8 cellular contexts compared by ENCODE assay signal in the genomic region with DNA sequence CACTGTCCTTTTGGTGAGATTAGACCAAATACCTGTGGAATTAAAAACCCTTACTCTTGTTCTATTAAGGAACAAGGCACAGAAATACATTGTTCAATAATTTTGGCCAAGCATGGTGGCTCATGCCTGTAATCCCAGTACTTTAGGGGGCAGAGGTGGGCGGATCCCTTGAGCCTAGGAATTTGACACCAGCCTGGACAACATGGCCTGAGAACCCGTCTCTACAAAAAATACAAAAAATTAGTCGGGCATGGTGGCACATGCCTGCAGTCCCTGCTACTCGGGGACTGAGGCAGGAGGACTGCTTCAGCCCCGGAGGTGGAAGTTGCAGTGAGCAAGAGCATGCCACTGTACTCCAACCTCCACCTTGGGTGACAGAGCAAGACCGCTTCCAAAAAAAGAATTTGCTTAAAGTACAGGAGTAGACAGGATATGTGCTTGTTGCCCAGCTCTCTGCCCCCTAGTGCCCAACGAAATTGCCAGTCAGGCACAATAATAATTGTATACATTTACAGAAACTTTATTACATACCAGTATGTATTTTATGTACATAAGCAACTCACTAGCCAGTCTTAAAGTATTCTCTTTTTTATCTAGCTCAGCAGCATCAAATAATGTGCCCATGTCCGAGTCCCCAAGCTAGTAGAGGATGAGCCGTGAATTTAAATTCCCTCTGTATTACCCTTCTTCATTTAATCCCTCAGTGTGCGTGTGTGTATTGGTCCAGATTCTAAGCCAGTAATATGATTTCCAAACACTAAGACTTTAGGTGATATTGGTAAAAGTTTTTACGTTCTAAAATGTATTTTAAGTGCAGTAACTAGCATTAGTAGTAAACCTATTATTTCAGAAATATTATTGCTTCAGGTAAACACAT. TPM values are rescaled to one million over a fixed set of nuclear protein-coding genes. Genes with fewer than 3 reads are reported as not detected.
DNase-seq lines count a peak whose midpoint lies in the region; ATAC-seq and TF ChIP-seq lines count a peak whose summit lies in the region.

No MANE protein-coding gene starts in this region.

- TF ChIP-seq POLR2A in gastrocnemius medialis (IDR thresholded peaks at IDR 0.05) = no peak

- peak overlapping the region; percentile 89 for H3K27ac Mint-ChIP-seq in HFFc6
- peak overlapping the region; percentile 95 for H3K27ac Mint-ChIP-seq in activated CD4-positive, alpha-beta memory T cell treated with anti-CD3 and anti-CD28 coated beads for 36 hours

- no peaks in the 10 kb centered on the region for H3K9me3 ChIP-seq in gastrocnemius medialis

- H3K27ac ChIP-seq in gastrocnemius medialis = peak overlapping the region; percentile 98 to 100 (median 98)

- ATAC-seq in gastrocnemius medialis = no peak

- intact Hi-C loops in activated CD4-positive, alpha-beta memory T cell treated with anti-CD3 and anti-CD28 coated beads for 36 hours (cut with micrococcal nuclease) = loop anchor here (2.0 to 5.0 kb wide), 2 partner anchors 63 to 67 kb away; partner anchors contain the start of genes ERI2 and REXO5
- intact Hi-C loops in gastrocnemius medialis (cut with DNase I; ENCODE audit: low total_unique reads) = loop anchor here (5.0 kb wide), 1 partner anchor 162 kb away; the partner anchor contains the start of genes DCUN1D3 and LYRM1

- no peaks in the 10 kb centered on the region for H3K9me3 Mint-ChIP-seq in HFFc6
- no peaks in the 10 kb centered on the region for H3K9me3 Mint-ChIP-seq in activated CD4-positive, alpha-beta memory T cell treated with anti-CD3 and anti-CD28 coated beads for 36 hours

- peak overlapping the region; percentile 100 for H3K4me3 ChIP-seq in BJ (ENCODE audit: low read depth, low read length)
- H3K4me3 ChIP-seq in gastrocnemius medialis = peak overlapping the region; percentile 97 to 100 (median 99)

- peaks cover 8% of the 10 kb centered on the region for H3K4me1 Mint-ChIP-seq in HFFc6 (ENCODE audit: low read depth)
- H3K4me1 Mint-ChIP-seq in activated CD4-positive, alpha-beta memory T cell treated with anti-CD3 and anti-CD28 coated beads for 36 hours (ENCODE audit: low read depth) = peaks cover 35% of the 10 kb centered on the region

- POLR2A ChIA-PET in BJ (lab: Charles Lee) = no interaction called here
- POLR2A ChIA-PET in activated CD4-positive, alpha-beta memory T cell treated with anti-CD3 and anti-CD28 coated beads for 36 hours (lab: Charles Lee) = interaction anchor here (0.6 to 2.0 kb wide), 3 partner anchors 7 to 163 kb away, joined by 3 to 9 read pairs (median 3); partner anchors contain the start of genes DCUN1D3 and LYRM1

- CTCF ChIA-PET in BJ (lab: Yijun Ruan, JAX) = interaction anchor here (0.7 to 1.0 kb wide), 2 partner anchors 15 to 35 kb away, joined by 3 read pairs; no protein-coding TSS in a partner anchor
- CTCF ChIA-PET in activated CD4-positive, alpha-beta memory T cell treated with anti-CD3 and anti-CD28 coated beads for 36 hours (lab: Charles Lee) = interaction anchor here (0.7 to 2.7 kb wide), 6 partner anchors 10 to 160 kb away, joined by 3 to 11 read pairs (median 4); partner anchors contain the start of genes ACSM3, ERI2, LYRM1 and REXO5

- TF ChIP-seq CTCF in BJ (IDR thresholded peaks at IDR 0.05; ENCODE audit: insufficient read depth, low read depth, low read length) (peak; percentile 43), HFFc6 (IDR thresholded peaks at IDR 0.05) (peak; percentile 74), gastrocnemius medialis (IDR thresholded peaks at IDR 0.05 in 4 of 5, conservative IDR thresholded peaks at IDR 0.05 in 1 of 5) (peak in 1 of 5 experiments; percentile 21)

- in situ Hi-C loops in gastrocnemius medialis (cut with MboI; ENCODE audit: low sequenced_read_pairs in 4 of 4) = no loop called here

- H3K36me3 Mint-ChIP-seq in HFFc6 (ENCODE audit: low read depth) = peaks cover 24% of the 10 kb centered on the region
- H3K36me3 Mint-ChIP-seq in activated CD4-positive, alpha-beta memory T cell treated with anti-CD3 and anti-CD28 coated beads for 36 hours = peaks cover 27% of the 10 kb centered on the region

- no peaks in the 10 kb centered on the region for H3K27me3 ChIP-seq in BJ (ENCODE audit: control insufficient read depth, insufficient read depth, low read length)
- H3K27me3 ChIP-seq in gastrocnemius medialis = no peaks in the 10 kb centered on the region

- no peak for DNase-seq in BJ (ENCODE audit: low read depth)
- peak; percentile 6 for DNase-seq in HFFc6
- peak; percentile 36 for DNase-seq in activated CD4-positive, alpha-beta memory T cell treated with anti-CD3 and anti-CD28 coated beads for 36 hours
- DNase-seq in germinal center (ENCODE audit: low spot score) = peak; percentile 42
- DNase-seq in gastrocnemius medialis = no peak
- DNase-seq in retina = no peak
- DNase-seq in DMS79 (lab: John Stamatoyannopoulos, UW) = no peak
- no peak for DNase-seq in middle frontal gyrus (ENCODE audit: extremely low spot score, low spot score)

- peaks cover 12 to 16% of the 10 kb centered on the region in 2 donors for H3K4me1 ChIP-seq in gastrocnemius medialis

- peak overlapping the region; percentile 98 for H3K4me3 Mint-ChIP-seq in HFFc6
- H3K4me3 Mint-ChIP-seq in activated CD4-positive, alpha-beta memory T cell treated with anti-CD3 and anti-CD28 coated beads for 36 hours = peak overlapping the region; percentile 92

- H3K27me3 Mint-ChIP-seq in HFFc6 (ENCODE audit: insufficient read depth) = peaks cover 4% of the 10 kb centered on the region; the same call in 1 of the 2 replicates
- H3K27me3 Mint-ChIP-seq in activated CD4-positive, alpha-beta memory T cell treated with anti-CD3 and anti-CD28 coated beads for 36 hours = no peaks in the 10 kb centered on the region

- H3K36me3 ChIP-seq in BJ (ENCODE audit: control insufficient read depth, insufficient read depth, low read length) (peaks cover 11% of the 10 kb centered on the region), gastrocnemius medialis (peaks cover 6 to 35% of the 10 kb centered on the region in 2 donors)

RNA-seq across cellular contexts. Expression of gene THUMPD1, which starts 1.4 kb away (rescaled TPM):
- polyA plus RNA-seq in BJ (2011; rRNA removed) = 12.5 and 17.4 TPM in 2 replicates
- 14.7 and 16.6 TPM in 2 replicates for polyA minus RNA-seq in BJ (2011; rRNA and poly(A)+ RNA removed)
- total RNA-seq in HFFc6 (2021; fragmentation: NEBNext Ultra II Directional; extraction: Animal tissue kit (Norgen Biotek cat#: 25700)) = 10 to 100 TPM; 21.9 to 26.1 (median 24.3) TPM
- total RNA-seq in activated CD4-positive, alpha-beta memory T cell treated with anti-CD3 and anti-CD28 coated beads for 36 hours = 10 to 100 TPM; 42.7 to 43.1 TPM
- total RNA-seq in gastrocnemius medialis = 10 to 100 TPM; 42.0 to 61.7 (median 53.8) TPM

RNA-seq across cellular contexts. Expression of gene ACSM3, which starts 23.6 kb away (rescaled TPM):
- polyA plus RNA-seq in BJ (2011; rRNA removed) = 0.29 and 0.55 TPM in 2 replicates
- 0.19 TPM in 1 of 2 replicates, not detected in the other for polyA minus RNA-seq in BJ (2011; rRNA and poly(A)+ RNA removed)
- under 1 TPM in 5 of 6 experiments, not detected in 1; 0.12 to 0.48 (median 0.21) TPM for total RNA-seq in HFFc6 (2021; fragmentation: NEBNext Ultra II Directional; extraction: Animal tissue kit (Norgen Biotek cat#: 25700))
- total RNA-seq in activated CD4-positive, alpha-beta memory T cell treated with anti-CD3 and anti-CD28 coated beads for 36 hours = 10 to 100 TPM; 13.8 to 17.4 TPM
- under 1 TPM in 2 of 4 donors, not detected in 2; 0.20 to 0.49 TPM for total RNA-seq in gastrocnemius medialis

RNA-seq across cellular contexts. Expression of gene ACSM1, which starts 42.8 kb away (rescaled TPM):
- not detected in 2 replicates for polyA plus RNA-seq in BJ (2011; rRNA removed)
- not detected in 2 replicates for polyA minus RNA-seq in BJ (2011; rRNA and poly(A)+ RNA removed)
- total RNA-seq in HFFc6 (2021; fragmentation: NEBNext Ultra II Directional; extraction: Animal tissue kit (Norgen Biotek cat#: 25700)) = not detected
- total RNA-seq in activated CD4-positive, alpha-beta memory T cell treated with anti-CD3 and anti-CD28 coated beads for 36 hours = not detected
- total RNA-seq in gastrocnemius medialis = not detected

Comparison
In these comparisons a context has a peak if more than half of its experiments do, and no peak if none do; other contexts are left out.
1. DNase-seq: peak in HFFc6 (single experiment), activated CD4-positive, alpha-beta memory T cell treated with anti-CD3 and anti-CD28 coated beads for 36 hours (single experiment) and germinal center (single experiment); none in BJ (single experiment), gastrocnemius medialis (0 of 2), retina (single experiment), DMS79 (single experiment) and middle frontal gyrus (single experiment).
2. RNA of gene ACSM3, which starts 23.6 kb away (total RNA-seq): 13.8 to 17.4 TPM in activated CD4-positive, alpha-beta memory T cell treated with anti-CD3 and anti-CD28 coated beads for 36 hours; 0.20 to 0.49 TPM in gastrocnemius medialis and 0.12 to 0.48 TPM in HFFc6; every median in the first group is over 4 times any median in the second.